Comparison of ENCODE assay signal across 8 cellular contexts in the genomic region with DNA sequence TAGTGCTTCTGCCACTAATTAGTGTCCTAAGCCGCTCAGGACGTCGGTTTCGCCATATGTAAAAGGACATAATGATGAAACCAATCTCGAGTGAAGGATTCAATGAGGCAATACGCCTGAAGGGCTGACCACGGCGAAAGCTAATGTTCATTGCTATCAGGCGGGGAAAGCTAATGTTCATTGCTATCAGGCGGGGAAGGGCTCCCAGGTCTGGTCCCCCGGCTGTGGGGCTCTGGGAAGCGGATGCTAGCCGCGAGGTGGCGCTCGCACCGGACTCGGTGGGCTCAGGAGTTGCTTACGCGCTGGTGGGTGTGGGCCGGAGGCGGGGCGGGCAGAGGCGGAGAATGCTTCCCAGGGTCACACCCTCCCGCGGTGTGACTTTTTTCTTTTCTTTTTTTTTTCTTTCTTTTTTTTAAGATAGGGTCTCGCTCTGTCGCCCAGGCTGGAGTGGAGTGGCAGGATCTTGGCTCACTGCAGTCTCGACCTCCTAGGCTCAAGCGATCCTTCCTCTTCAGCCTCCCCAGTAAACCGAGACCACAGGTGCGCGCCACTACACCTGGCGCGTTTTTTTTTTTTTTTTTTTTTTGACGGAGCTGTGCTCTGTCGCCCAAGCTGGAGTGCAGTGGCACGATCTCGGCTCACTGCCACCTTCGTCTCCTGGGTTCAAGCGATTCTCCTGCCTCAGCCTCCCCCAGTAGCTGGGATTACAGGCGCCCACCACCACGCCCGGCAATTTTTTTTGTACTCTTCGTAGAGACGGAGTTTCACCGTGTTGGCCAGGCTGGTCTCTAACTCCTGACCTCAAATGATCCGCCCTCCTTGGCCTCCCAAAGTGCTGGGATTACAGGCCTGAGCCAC. TPM values are rescaled to one million over a fixed set of nuclear protein-coding genes. Genes with fewer than 3 reads are reported as not detected.
DNase-seq lines count a peak whose midpoint lies in the region; ATAC-seq and TF ChIP-seq lines count a peak whose summit lies in the region.

No MANE protein-coding gene starts in this region.

- H3K9me3 ChIP-seq in A673 (ENCODE audit: low read depth, low read length, poor library complexity, severe bottlenecking), result no peaks in the 10 kb centered on the region
- no peaks in the 10 kb centered on the region for H3K9me3 ChIP-seq in RWPE2 (ENCODE audit: severe bottlenecking)

- no TSS peak for BruUV-seq in A673 (replicated peaks; lab: Mats Ljungman, UMichigan)

- CTCF ChIA-PET in A673 (lab: Charles Lee), result interaction anchor here (0.6 to 1.5 kb wide), 12 partner anchors 12 to 263 kb away, joined by 3 to 12 read pairs (median 6); no protein-coding TSS in a partner anchor

- intact Hi-C loops in A673 (cut with micrococcal nuclease; ENCODE audit: unreplicated experiment), result loop anchor here (2.0 to 10.0 kb wide), 2 partner anchors 34 to 262 kb away; no protein-coding TSS in a partner anchor

- no peaks in the 10 kb centered on the region for H3K27me3 ChIP-seq in A673 (replicated peaks; ENCODE audit: insufficient read depth, low read depth, low read length, poor library complexity)
- H3K27me3 ChIP-seq in RWPE2 (ENCODE audit: insufficient read depth, poor library complexity, severe bottlenecking), result no peaks in the 10 kb centered on the region

- POLR2A ChIA-PET in A673 (lab: Charles Lee; ENCODE audit: low non-redundant PET), result no interaction called here

- H3K27ac ChIP-seq in A673 (ENCODE audit: low read depth, low read length, poor library complexity, severe bottlenecking), result no peak overlapping the region
- H3K27ac ChIP-seq in RWPE2 (ENCODE audit: poor library complexity, severe bottlenecking), result no peak overlapping the region
- no peak overlapping the region for H3K27ac ChIP-seq in substantia nigra (ENCODE audit: low read depth, low read length, poor library complexity, severe bottlenecking)

- H3K4me1 ChIP-seq in A673 (ENCODE audit: insufficient read depth, low read length, poor library complexity, severe bottlenecking), result no peaks in the 10 kb centered on the region
- peaks cover 21% of the 10 kb centered on the region for H3K4me1 ChIP-seq in RWPE2 (ENCODE audit: insufficient read depth, poor library complexity, severe bottlenecking)

- ATAC-seq in GM19043 (IDR thresholded peaks at IDR 0.05; ENCODE audit: low read depth, unreplicated experiment) (peak; percentile 81), RWPE2 (ENCODE audit: low read depth) (peak; percentile 72), omental fat pad (ENCODE audit: low FRiP score) (peak; percentile 85)

- peak overlapping the region; percentile 29 for H3K4me3 ChIP-seq in A673 (ENCODE audit: low read depth, low read length, poor library complexity, severe bottlenecking)
- H3K4me3 ChIP-seq in LNCaP clone FGC (ENCODE audit: low read depth, low read length), result no peak overlapping the region
- no peak overlapping the region for H3K4me3 ChIP-seq in RWPE2 (ENCODE audit: severe bottlenecking)
- H3K4me3 ChIP-seq in foreskin fibroblast (ENCODE audit: low read depth in 1 of 2, low read length in 2 of 2), result peak overlapping the region; percentile 35 to 44

- H3K36me3 ChIP-seq in A673 (ENCODE audit: insufficient read depth, low read length, poor library complexity, severe bottlenecking) (no peaks in the 10 kb centered on the region), RWPE2 (ENCODE audit: low read depth) (no peaks in the 10 kb centered on the region)

- peak; percentile 93 for DNase-seq in A673 (ENCODE audit: low spot score)
- no peak for DNase-seq in LNCaP clone FGC (ENCODE audit: low read depth)
- peak; percentile 90 for DNase-seq in RWPE2 (ENCODE audit: low spot score)
- peak; percentile 68 for DNase-seq in activated gamma-delta T cell (lab: John Stamatoyannopoulos, UW)
- DNase-seq in foreskin fibroblast, result peak; percentile 77 to 94
- peak; percentile 83 for DNase-seq in omental fat pad (ENCODE audit: low spot score)
- peak in 48 of 49 donors; percentile 5 to 85 (median 52) for DNase-seq in substantia nigra (lab: John Stamatoyannopoulos, UW)

- peak; percentile 96 for TF ChIP-seq CTCF in A673 (conservative IDR thresholded peaks at IDR 0.05; ENCODE audit: low read depth, low read length)
- TF ChIP-seq CTCF in LNCaP clone FGC (IDR thresholded peaks at IDR 0.05; ENCODE audit: control insufficient read depth, extremely low read depth, insufficient read depth), result peak; percentile 59
- peak; percentile 91 for TF ChIP-seq CTCF in RWPE2 (IDR thresholded peaks at IDR 0.05; ENCODE audit: poor library complexity, severe bottlenecking)
- peak; percentile 82 for TF ChIP-seq CTCF in foreskin fibroblast (IDR thresholded peaks at IDR 0.05; ENCODE audit: low read depth, low read length)
- TF ChIP-seq CTCF in omental fat pad (IDR thresholded peaks at IDR 0.05), result peak in 1 of 3 donors; percentile 25

RNA-seq across cellular contexts. Expression of a gene that starts 1.1 kb away (rescaled TPM):
- 0.35 and 0.52 TPM in 2 replicates for total RNA-seq in A673 (2021)
- 10 to 100 TPM in 2 of 4 donors, 1 to 10 TPM in 2; 5.4 to 29.5 (median 9.0) TPM for total RNA-seq in omental fat pad

RNA-seq across cellular contexts. Expression of a gene that starts 28.0 kb away (rescaled TPM):
- total RNA-seq in A673 (2021) (not detected in 2 replicates), omental fat pad (not detected)

RNA-seq across cellular contexts. Expression of a gene that starts 31.8 kb away (rescaled TPM):
- total RNA-seq in A673 (2021) (3.6 and 5.1 TPM in 2 replicates), omental fat pad (1 to 10 TPM; 1.3 to 6.3 (median 1.6) TPM)

RNA-seq across cellular contexts. Expression of a gene that starts 33.5 kb away (rescaled TPM):
- 0.11 and 0.15 TPM in 2 replicates for total RNA-seq in A673 (2021)
- under 1 TPM in 3 of 4 donors, not detected in 1; 0.06 to 0.12 (median 0.09) TPM for total RNA-seq in omental fat pad

Comparison
In these comparisons a context has a peak if more than half of its experiments do, and no peak if none do; other contexts are left out.
1. H3K4me3 ChIP-seq: peak in A673 (single experiment) and foreskin fibroblast (2 of 2); none in LNCaP clone FGC (single experiment) and RWPE2 (single experiment).
2. Peak in every context shown above with its lines, with median percentiles within 50 percentile points of each other: ATAC-seq.